ENCODE assay signal across 29 cellular contexts in genomic region chr12:53276511-53276910, GRCh38.
"Had no signal": no experiment of that assay in that cellular context is flagged by ENCODE, and none has a peak within 500 bp of the region (broad histone marks: within the 10 kb centered on the region; RNA-seq: fewer than 3 reads in every experiment).

No MANE protein-coding gene starts in this region.

- H3K9me3 ChIP-seq: adrenal gland, Peyer's patch, SJCRH30, SK-N-SH had no signal

- H3K4me3 Mint-ChIP-seq: activated CD4-positive, alpha-beta memory T cell treated with anti-CD3 and anti-CD28 coated beads, Interleukin-2, amount 10 ng/mL, durations not matched to agents 7 days and 5 days; activated CD4-positive, alpha-beta T cell treated with anti-CD3 and anti-CD28 coated beads for 36 hours; activated naive CD8-positive, alpha-beta T cell treated with anti-CD3 and anti-CD28 coated beads, Interleukin-2, amount 10 ng/mL, durations not matched to agents 7 days and 5 days had no signal

- ATAC-seq: activated CD4-positive, alpha-beta T cell treated with anti-CD3 and anti-CD28 coated beads for 36 hours had no signal

- H3K27me3 Mint-ChIP-seq: activated CD4-positive, alpha-beta memory T cell treated with anti-CD3 and anti-CD28 coated beads, Interleukin-2, amount 10 ng/mL, durations not matched to agents 7 days and 5 days; activated CD4-positive, alpha-beta T cell treated with anti-CD3 and anti-CD28 coated beads for 36 hours; activated naive CD8-positive, alpha-beta T cell treated with anti-CD3 and anti-CD28 coated beads, Interleukin-2, amount 10 ng/mL, durations not matched to agents 7 days and 5 days had no signal

- H3K4me1 ChIP-seq: adrenal gland, Peyer's patch, SJCRH30 had no signal

- H3K27ac Mint-ChIP-seq: activated CD4-positive, alpha-beta memory T cell treated with anti-CD3 and anti-CD28 coated beads, Interleukin-2, amount 10 ng/mL, durations not matched to agents 7 days and 5 days; activated CD4-positive, alpha-beta T cell treated with anti-CD3 and anti-CD28 coated beads for 36 hours; activated naive CD8-positive, alpha-beta T cell treated with anti-CD3 and anti-CD28 coated beads, Interleukin-2, amount 10 ng/mL, durations not matched to agents 7 days and 5 days had no signal

- H3K36me3 ChIP-seq: adrenal gland had no signal

- H3K4me2 ChIP-seq: KMS-11, SK-N-SH had no signal

- H3K9ac ChIP-seq: KMS-11, SK-N-SH had no signal

- FAIRE-seq: bronchial epithelial cell had no signal

- H3K9me3 Mint-ChIP-seq: activated CD4-positive, alpha-beta memory T cell treated with anti-CD3 and anti-CD28 coated beads, Interleukin-2, amount 10 ng/mL, durations not matched to agents 7 days and 5 days; activated naive CD8-positive, alpha-beta T cell treated with anti-CD3 and anti-CD28 coated beads, Interleukin-2, amount 10 ng/mL, durations not matched to agents 7 days and 5 days had no signal

- H3K27me3 ChIP-seq: adrenal gland, Peyer's patch, SJCRH30 had no signal

- H3K4me3 ChIP-seq: adrenal gland, Peyer's patch, SJCRH30 had no signal

- DNase-seq: activated CD4-positive, alpha-beta memory T cell treated with anti-CD3 and anti-CD28 coated beads, Interleukin-2, amount 10 ng/mL, durations not matched to agents 7 days and 5 days; activated CD4-positive, alpha-beta T cell treated with anti-CD3 and anti-CD28 coated beads for 36 hours; activated CD4-positive, alpha-beta T cell treated with anti-CD3 and anti-CD28 coated beads, Interleukin-2, amount 50 U/mL, for 1 hour; activated CD8-positive, alpha-beta memory T cell treated with anti-CD3 and anti-CD28 coated beads, Interleukin-2, amount 50 U/mL, for 48 hours; activated naive CD4-positive, alpha-beta T cell treated with anti-CD3 and anti-CD28 coated beads, Interleukin-2, amount 50 U/mL, for 16 hours; activated naive CD8-positive, alpha-beta T cell treated with anti-CD3 and anti-CD28 coated beads, Interleukin-2, amount 10 ng/mL, durations not matched to agents 7 days and 5 days; activated T-cell treated with anti-CD3 and anti-CD28 coated beads, Interleukin-2, amount 50 U/mL, for 1 hour; adrenal gland; anterior cingulate cortex; central memory CD4-positive, alpha-beta T cell; MM.1S; NCI-H1105; NCI-H1436; NCI-H1694 treated with DMSO at 0.1 percent for 48 hours; NCI-H2029 treated with DMSO at 0.1 percent for 48 hours; NCI-H345; NCI-H510A; NCI-H526 treated with DMSO at 0.1 percent for 48 hours; NCI-H82; OCI-M1; Peyer's patch; Right ventricle myocardium superior; SJCRH30; SK-N-SH; T-helper 1 cell; WERI-Rb-1 had no signal

- H3K27ac ChIP-seq: adrenal gland, KMS-11, Peyer's patch, RWPE1, SJCRH30, WERI-Rb-1 had no signal
